Comparison of ENCODE assay signal across 34 cellular contexts in the genomic region with DNA sequence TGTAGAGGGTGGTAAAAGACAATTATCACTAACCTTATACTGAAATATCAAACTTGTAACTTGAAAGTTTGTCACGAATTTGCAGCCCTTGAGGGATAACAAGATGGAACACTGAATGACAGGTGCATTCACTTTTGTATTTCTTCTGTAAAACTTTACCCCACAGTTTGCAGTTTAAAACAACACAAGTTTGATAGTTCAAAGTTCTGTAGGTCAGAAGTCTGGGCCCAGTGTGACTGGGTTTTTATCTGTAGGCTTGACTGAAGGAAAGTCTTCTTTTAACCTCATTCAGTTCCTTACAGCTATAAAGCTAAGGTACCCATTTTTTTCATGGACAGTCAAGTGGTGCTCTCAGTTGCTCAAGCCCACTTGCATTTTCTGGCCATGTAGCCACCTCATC.
"Had no signal": no experiment of that assay in that cellular context is flagged by ENCODE, and none has a peak within 500 bp of the region (broad histone marks: within the 10 kb centered on the region; RNA-seq: fewer than 3 reads in every experiment).

No MANE protein-coding gene starts in this region.

- H3K4me3 ChIP-seq: adrenal gland, ascending aorta, body of pancreas, breast epithelium, cardiac muscle cell had no signal

- H3K27me3 ChIP-seq: adrenal gland, ascending aorta, body of pancreas, brain microvascular endothelial cell, breast epithelium, cardiac muscle cell had no signal

- DNase-seq: activated effector memory CD4-positive, alpha-beta T cell treated with anti-CD3 and anti-CD28 coated beads, Interleukin-2, amount 50 U/mL, for 16 hours; activated effector memory CD4-positive, alpha-beta T cell treated with Interleukin-2 at 50 U/mL for 16 hours; activated gamma-delta T cell; activated gamma-delta T cell treated with Interleukin-2 at 50 U/mL for 16 hours; activated naive CD4-positive, alpha-beta T cell; activated naive CD4-positive, alpha-beta T cell treated with anti-CD3 and anti-CD28 coated beads for 36 hours; activated naive CD4-positive, alpha-beta T cell treated with anti-CD3 and anti-CD28 coated beads, Interleukin-2, amount 10 ng/mL, durations not matched to agents 7 days and 5 days; activated naive CD4-positive, alpha-beta T cell treated with anti-CD3 and anti-CD28 coated beads, Interleukin-2, amount 50 U/mL, for 16 hours; activated naive CD4-positive, alpha-beta T cell treated with Interleukin-2 at 50 U/mL for 16 hours; activated naive CD8-positive, alpha-beta T cell treated with anti-CD3 and anti-CD28 coated beads for 36 hours; activated naive CD8-positive, alpha-beta T cell treated with anti-CD3 and anti-CD28 coated beads, Interleukin-2, amount 10 ng/mL, durations not matched to agents 7 days and 5 days; activated naive CD8-positive, alpha-beta T cell treated with anti-CD3 and anti-CD28 coated beads, Interleukin-2, amount 50 U/mL, for 24 hours; activated T-cell treated with anti-CD3 and anti-CD28 coated beads, Interleukin-2, amount 50 U/mL, for 1 hour; activated T-cell treated with anti-CD3 and anti-CD28 coated beads, Interleukin-2, amount 50 U/mL, for 24 hours; activated T-cell treated with anti-CD3 and anti-CD28 coated beads, Interleukin-2, amount 50 U/mL, for 4 hours; activated T-cell treated with anti-CD3 and anti-CD28 coated beads, Interleukin-2, amount 50 U/mL, for 48 hours; activated T-cell treated with anti-CD3 and anti-CD28 coated beads, Interleukin-2, amount 50 U/mL, for 72 hours; adrenal gland; amniotic stem cell; amygdala; anterior cingulate cortex; aorta; body of pancreas; brain microvascular endothelial cell; caudate nucleus; central memory CD4-positive, alpha-beta T cell; cerebellar nuclear complex had no signal

- H3K9me3 ChIP-seq: adrenal gland, ascending aorta, body of pancreas, breast epithelium had no signal

- H3K4me1 ChIP-seq: adrenal gland, ascending aorta, body of pancreas, breast epithelium had no signal

- ATAC-seq: activated naive CD4-positive, alpha-beta T cell treated with anti-CD3 and anti-CD28 coated beads, Interleukin-2, amount 50 U/mL, for 72 hours; activated naive CD8-positive, alpha-beta T cell treated with anti-CD3 and anti-CD28 coated beads, Interleukin-2, amount 50 U/mL, for 24 hours; activated T-cell treated with anti-CD3 and anti-CD28 coated beads, Interleukin-2, amount 50 U/mL, for 4 hours; activated T-cell treated with anti-CD3 and anti-CD28 coated beads, Interleukin-2, amount 50 U/mL, for 72 hours; activated T-helper 17 cell treated with anti-CD3 and anti-CD28 coated beads, Interleukin-2, amount 50 U/mL, for 72 hours; body of pancreas had no signal

- H3K36me3 ChIP-seq: adrenal gland, ascending aorta, brain microvascular endothelial cell, breast epithelium, cardiac muscle cell had no signal

- H3K27ac ChIP-seq: adrenal gland, ascending aorta, body of pancreas, brain microvascular endothelial cell, breast epithelium, cardiac muscle cell had no signal

- FAIRE-seq: astrocyte, bronchial epithelial cell had no signal
